ENCODE assay signal across 12 cellular contexts in the genomic region with DNA sequence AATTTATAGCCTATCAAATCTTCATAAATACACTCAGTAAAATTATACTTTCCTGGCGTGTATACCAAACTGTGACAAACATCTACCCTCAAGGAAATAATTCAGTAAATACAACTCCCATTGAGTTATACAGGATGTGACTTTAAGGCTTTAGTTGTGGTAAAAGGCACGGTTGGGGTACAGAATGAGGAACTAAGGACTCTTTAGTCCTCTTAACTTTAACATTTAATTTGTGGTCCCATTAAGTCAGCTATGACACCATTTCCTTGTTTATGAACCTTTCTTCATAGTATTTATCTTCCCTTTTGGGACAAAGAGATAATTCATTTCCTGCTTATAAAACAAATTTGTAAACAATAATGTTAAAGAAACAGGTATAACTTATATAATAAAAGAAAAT. TPM values are rescaled to one million over a fixed set of nuclear protein-coding genes. Genes with fewer than 3 reads are reported as not detected.
DNase-seq lines count a peak whose midpoint lies in the region; ATAC-seq, FAIRE-seq and TF ChIP-seq lines count a peak whose summit lies in the region.
"Had no signal": no experiment of that assay in that cellular context is flagged by ENCODE, and none has a peak within 500 bp of the region (broad histone marks: within the 10 kb centered on the region; RNA-seq: fewer than 3 reads in every experiment).

No MANE protein-coding gene starts in this region.

- CTCF ChIA-PET in GM12878 (lab: Yijun Ruan, JAX) = interaction anchor here (0.7 to 2.6 kb wide), 6 partner anchors 10 to 336 kb away, joined by 3 to 10 read pairs (median 4); no protein-coding TSS in a partner anchor

- H3K27me3 ChIP-seq in GM12878 (replicated peaks in 1 of 2; ENCODE audit: control insufficient read depth in 2 of 2, insufficient read depth in 2 of 2, low read length in 1 of 2) = no peaks in the 10 kb centered on the region
- H3K27me3 ChIP-seq in trophoblast cell (ENCODE audit: insufficient read depth, low read length) = no peaks in the 10 kb centered on the region
- H3K27me3 ChIP-seq: sigmoid colon had no signal

- H3K27ac ChIP-seq in GM12878 (ENCODE audit: control insufficient read depth, insufficient read depth) = no peak overlapping the region
- H3K27ac ChIP-seq in trophoblast cell (ENCODE audit: low read depth, low read length) = no peak overlapping the region
- H3K27ac ChIP-seq: sigmoid colon had no signal

- ATAC-seq in GM12878 = peak; percentile 89
- ATAC-seq in GM18517 (IDR thresholded peaks at IDR 0.05; ENCODE audit: unreplicated experiment) = no peak
- ATAC-seq: SK-N-SH treated with all-trans-retinoic acid at 6 μM for 48 hours had no signal

- no peak overlapping the region for H3K14ac ChIP-seq in trophoblast cell (ENCODE audit: low read length)

- H2AFZ ChIP-seq in GM12878 (ENCODE audit: control insufficient read depth, low read depth, low read length) (no peak overlapping the region), trophoblast cell (ENCODE audit: insufficient read depth, low read length, poor library complexity) (no peak overlapping the region)

- intact Hi-C loops in GM12878 (cut with micrococcal nuclease; ENCODE audit: unreplicated experiment) = no loop called here

- 50% methylated on average over 2 of the region's 2 CpGs for WGBS in GM12878 (ENCODE audit: insufficient coverage, insufficient replicate concordance, low lambda C conversion rate, missing lambda C conversion rate)
- WGBS in trophoblast cell (ENCODE audit: extremely low coverage, insufficient coverage, insufficient read length) = no CpG with 5 or more reads among the region's 2 CpGs

- TF ChIP-seq POLR2A in GM12878 (IDR thresholded peaks at IDR 0.05; ENCODE audit: low read depth, low read length) = no peak

- TF ChIP-seq RAD21 in GM12878 (IDR thresholded peaks at IDR 0.05; ENCODE audit: insufficient read depth, low read depth, low read length) = no peak

- H3K4ac ChIP-seq in trophoblast cell (ENCODE audit: low read depth, low read length) = no peak overlapping the region

- no peak overlapping the region for H4K8ac ChIP-seq in trophoblast cell (ENCODE audit: low read depth, low read length)

- POLR2A ChIA-PET in GM12878 (lab: Charles Lee) = no interaction called here

- H4K20me1 ChIP-seq in GM12878 (ENCODE audit: control insufficient read depth, insufficient read depth) = no peaks in the 10 kb centered on the region

- H3K9me3 ChIP-seq in GM12878 (replicated peaks; ENCODE audit: control insufficient read depth, insufficient read depth, low read length) (no peaks in the 10 kb centered on the region), trophoblast cell (ENCODE audit: insufficient read depth, low read depth, low read length) (no peaks in the 10 kb centered on the region)
- H3K9me3 ChIP-seq: sigmoid colon had no signal

- H2AK5ac ChIP-seq in trophoblast cell (ENCODE audit: low read length) = no peak overlapping the region

- TF ChIP-seq EP300 in GM12878 (IDR thresholded peaks at IDR 0.05; ENCODE audit: borderline replicate concordance in 1 of 2, control insufficient read depth in 1 of 2, low read depth in 2 of 2, low read length in 2 of 2) = no peak

- H3K79me1 ChIP-seq in trophoblast cell (ENCODE audit: low read length) = no peaks in the 10 kb centered on the region

- peak; percentile 48 for FAIRE-seq in GM18507 (lab: Jason Lieb, UNC)
- no peak for FAIRE-seq in GM12878 (lab: Jason Lieb, UNC)

- no peak overlapping the region for H3K18ac ChIP-seq in trophoblast cell (ENCODE audit: low read length)

- RAD21 ChIA-PET in GM12878 (lab: Charles Lee; ENCODE audit: unreplicated experiment) = interaction anchor here (1.0 kb wide), 1 partner anchor 47 kb away, joined by 3 read pairs; no protein-coding TSS in a partner anchor

- H2BK12ac ChIP-seq in trophoblast cell (ENCODE audit: low read length) = no peak overlapping the region

- H4K91ac ChIP-seq in trophoblast cell (ENCODE audit: low read depth, low read length) = no peak overlapping the region

- H3K79me2 ChIP-seq in GM12878 (ENCODE audit: control insufficient read depth, insufficient read depth, low read length) (no peaks in the 10 kb centered on the region), trophoblast cell (ENCODE audit: control insufficient read depth, insufficient read depth, low read length, poor library complexity) (no peaks in the 10 kb centered on the region)

- SMC1A ChIA-PET in GM12878 (lab: Charles Lee; ENCODE audit: uncharacterized antibody, unreplicated experiment) = interaction anchor here (0.6 to 2.5 kb wide), 6 partner anchors 9 to 627 kb away, joined by 3 to 7 read pairs (median 3); partner anchors contain the start of genes IFT80 and SMC4

- no peak for DNase-seq in GM18507 (ENCODE audit: extremely low spot score, insufficient read length, low read depth)
- peak; percentile 14 for DNase-seq in H4 (ENCODE audit: low spot score)
- peak; percentile 90 to 94 for DNase-seq in Kasumi-1 (lab: John Stamatoyannopoulos, UW)
- no peak for DNase-seq in GM12878 (ENCODE audit: low read depth, low spot score)
- DNase-seq in AG08395 (ENCODE audit: low spot score) = no peak
- no peak for DNase-seq in inferior parietal cortex (ENCODE audit: extremely low spot score)
- no peak for DNase-seq in trophoblast cell
- DNase-seq: DMS79, NCI-H446, sigmoid colon had no signal

- H3K4me3 ChIP-seq in GM12878 = no peak overlapping the region
- H3K4me3 ChIP-seq in trophoblast cell (ENCODE audit: low read depth, low read length) = no peak overlapping the region
- H3K4me3 ChIP-seq: sigmoid colon had no signal

- no peaks in the 10 kb centered on the region for H3K36me3 ChIP-seq in GM12878 (ENCODE audit: control insufficient read depth in 2 of 2, insufficient read depth in 2 of 2, low read length in 1 of 2)
- peaks cover 2% of the 10 kb centered on the region in 2 experiments for H3K36me3 ChIP-seq in trophoblast cell (ENCODE audit: control insufficient read depth in 1 of 2, insufficient read depth in 2 of 2, low read length in 2 of 2)

- no peak overlapping the region for H2BK120ac ChIP-seq in trophoblast cell (ENCODE audit: insufficient read depth, low read length, poor library complexity)

- H3K9ac ChIP-seq in GM12878 (ENCODE audit: control insufficient read depth, insufficient read depth, low read length) = no peak overlapping the region
- no peak overlapping the region for H3K9ac ChIP-seq in trophoblast cell (ENCODE audit: low read length)

- no peak overlapping the region for H4K12ac ChIP-seq in trophoblast cell (ENCODE audit: low read depth, low read length)

- no peak overlapping the region for H2BK5ac ChIP-seq in trophoblast cell (ENCODE audit: low read depth, low read length, poor library complexity)

- H3K4me1 ChIP-seq in GM12878 (ENCODE audit: control insufficient read depth, insufficient read depth, low read length) (no peaks in the 10 kb centered on the region), trophoblast cell (ENCODE audit: control insufficient read depth in 1 of 2, insufficient read depth in 2 of 2, low read length in 2 of 2) (no peaks in the 10 kb centered on the region)
- H3K4me1 ChIP-seq: sigmoid colon had no signal

- no peak overlapping the region for H3K23ac ChIP-seq in trophoblast cell (ENCODE audit: low read length)

- H3K4me2 ChIP-seq in GM12878 (ENCODE audit: control insufficient read depth, insufficient read depth) = no peak overlapping the region
- H3K4me2 ChIP-seq in trophoblast cell (ENCODE audit: low read length) = no peak overlapping the region

- BruUV-seq in GM12878 (replicated peaks; lab: Mats Ljungman, UMichigan) = no TSS peak

- in situ Hi-C loops in GM12878 (cut with MboI) = no loop called here

- TF ChIP-seq CTCF in GM12878 (IDR thresholded peaks at IDR 0.05 in 2 of 3, conservative IDR thresholded peaks at IDR 0.05 in 1 of 3; ENCODE audit: control insufficient read depth in 2 of 3, extremely low read depth in 1 of 3, insufficient read depth in 1 of 3, low read depth in 3 of 3, low read length in 3 of 3) = no peak

RNA-seq across cellular contexts. Expression of gene IFT80, which starts 30.2 kb away (rescaled TPM):
- total RNA-seq in H4 (2014; rRNA removed; shearing (Covaris generic)) = 41.0 and 42.6 TPM in 2 replicates
- total RNA-seq in GM12878 (2013; cell fraction: nucleolus; rRNA removed) = 57.3 and 60.6 TPM in 2 replicates
- total RNA-seq in GM12878 (2014; rRNA removed) (14.1 and 16.2 TPM in 2 replicates), GM12878 (2014; rRNA removed; fragmentation: Illumina TruSeq; extraction: Trizol) (20.2 and 21.5 TPM in 2 replicates), GM12878 (2021) (11.1 and 13.7 TPM in 2 replicates)
- polyA plus RNA-seq in GM12878 (2011; ENCODE audit: low read depth) = 7.5 TPM
- polyA plus RNA-seq in GM12878 (2011; rRNA removed) (16.2 and 29.3 TPM in 2 replicates), GM12878 (2014; fragmentation: Illumina TruSeq; extraction: Trizol) (18.4 and 27.6 TPM in 2 replicates), GM12878 (2014; fragmentation: Nextera tagmentation; extraction: Ambion mirVana) (1 to 10 TPM; 6.5 to 6.7 TPM), GM12878 (2014; rRNA removed) (14.4 and 15.4 TPM in 2 replicates), GM12878 (2016; fragmentation: Nextera tagmentation; extraction: Ambion mirVana) (10 to 100 TPM; 11.6 to 14.1 TPM)
- polyA plus RNA-seq in GM12878 (2011; cell fraction: cytosol; rRNA removed) = 4.0 and 5.1 TPM in 2 replicates
- polyA plus RNA-seq in GM12878 (2011; cell fraction: nucleus; rRNA removed) = 17.6 and 21.9 TPM in 2 replicates
- 9.9 and 11.7 TPM in 2 replicates for polyA plus RNA-seq in GM12878 (2012)
- polyA minus RNA-seq in GM12878 (2011; rRNA and poly(A)+ RNA removed) = 5.8 and 9.2 TPM in 2 replicates
- polyA minus RNA-seq in GM12878 (2011; cell fraction: cytosol; rRNA and poly(A)+ RNA removed) = 4.3 and 6.5 TPM in 2 replicates
- polyA minus RNA-seq in GM12878 (2011; cell fraction: nucleus; rRNA and poly(A)+ RNA removed) = 18.4 and 19.2 TPM in 2 replicates
- 11.9 and 12.0 TPM in 2 replicates for polyA plus RNA-seq in trophoblast cell (2013)

RNA-seq across cellular contexts. Expression of gene SMC4, which starts 30.6 kb away (rescaled TPM):
- 69.3 and 115 TPM in 2 replicates for total RNA-seq in H4 (2014; rRNA removed; shearing (Covaris generic))
- 263 and 313 TPM in 2 replicates for total RNA-seq in GM12878 (2013; cell fraction: nucleolus; rRNA removed)
- total RNA-seq in GM12878 (2014; rRNA removed) = 130 and 133 TPM in 2 replicates
- total RNA-seq in GM12878 (2014; rRNA removed; fragmentation: Illumina TruSeq; extraction: Trizol) = 224 and 231 TPM in 2 replicates
- total RNA-seq in GM12878 (2021) = 124 and 142 TPM in 2 replicates
- polyA plus RNA-seq in GM12878 (2011; ENCODE audit: low read depth) = 32.9 TPM
- polyA plus RNA-seq in GM12878 (2011; rRNA removed) = 93.3 and 214 TPM in 2 replicates
- 37.2 and 42.5 TPM in 2 replicates for polyA plus RNA-seq in GM12878 (2011; cell fraction: cytosol; rRNA removed)
- polyA plus RNA-seq in GM12878 (2011; cell fraction: nucleus; rRNA removed) = 181 and 214 TPM in 2 replicates
- polyA plus RNA-seq in GM12878 (2012) = 59.4 and 74.4 TPM in 2 replicates
- 250 and 324 TPM in 2 replicates for polyA plus RNA-seq in GM12878 (2014; fragmentation: Illumina TruSeq; extraction: Trizol)
- 100 to 1,000 TPM in 1 of 2 experiments, 10 to 100 TPM in 1; 75.6 to 127 TPM for polyA plus RNA-seq in GM12878 (2014; fragmentation: Nextera tagmentation; extraction: Ambion mirVana)
- 121 and 128 TPM in 2 replicates for polyA plus RNA-seq in GM12878 (2014; rRNA removed)
- polyA plus RNA-seq in GM12878 (2016; fragmentation: Nextera tagmentation; extraction: Ambion mirVana) = 100 to 1,000 TPM; 278 to 288 TPM
- 37.5 and 42.8 TPM in 2 replicates for polyA minus RNA-seq in GM12878 (2011; rRNA and poly(A)+ RNA removed)
- polyA minus RNA-seq in GM12878 (2011; cell fraction: cytosol; rRNA and poly(A)+ RNA removed) = 23.5 and 30.7 TPM in 2 replicates
- 128 and 223 TPM in 2 replicates for polyA minus RNA-seq in GM12878 (2011; cell fraction: nucleus; rRNA and poly(A)+ RNA removed)
- 170 and 173 TPM in 2 replicates for polyA plus RNA-seq in trophoblast cell (2013)

Comparison
In these comparisons a context has a peak if more than half of its experiments do, and no peak if none do; other contexts are left out.
1. DNase-seq: peak in H4 (single experiment) and Kasumi-1 (2 of 2); none in GM18507 (single experiment), GM12878 (single experiment), AG08395 (single experiment), inferior parietal cortex (single experiment) and trophoblast cell (0 of 2).